1 cellular context compared by ENCODE assay signal in the genomic region with DNA sequence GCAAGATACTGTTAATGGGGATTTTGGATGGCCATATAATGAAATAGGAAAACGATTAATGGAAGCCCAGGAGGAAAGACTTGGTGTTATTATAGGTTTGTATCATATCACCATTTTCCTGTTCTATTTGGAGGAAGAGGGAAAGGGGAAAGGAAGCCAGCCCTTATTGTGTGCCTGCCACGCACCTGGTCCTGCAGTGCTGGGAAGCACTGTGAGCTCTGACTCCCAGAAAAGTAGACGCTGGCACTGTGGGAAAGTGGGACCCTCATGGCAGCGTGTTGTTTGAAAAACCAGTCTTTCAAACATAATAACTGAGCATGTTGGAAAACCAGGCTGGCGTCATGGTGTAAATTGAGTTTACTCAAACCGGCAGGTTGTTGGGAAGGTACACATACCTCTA.
TF ChIP-seq lines count a peak whose summit lies in the region.

No MANE protein-coding gene starts in this region.

TF ChIP-seq in H1, 55 proteins besides CTCF, POLR2A, EP300 and RAD21:
- TF ChIP-seq MAFK (IDR thresholded peaks at IDR 0.05; ENCODE audit: low read depth, low read length) (no peak), POU5F1 (IDR thresholded peaks at IDR 0.05; ENCODE audit: low read depth, low read length) (no peak), KDM4A (IDR thresholded peaks at IDR 0.05; ENCODE audit: low read depth, low read length, severe bottlenecking) (no peak)
TF ChIP-seq in H1: peak in this region for 0.
